Comparison of ENCODE assay signal across 1 cellular context in the genomic region with DNA sequence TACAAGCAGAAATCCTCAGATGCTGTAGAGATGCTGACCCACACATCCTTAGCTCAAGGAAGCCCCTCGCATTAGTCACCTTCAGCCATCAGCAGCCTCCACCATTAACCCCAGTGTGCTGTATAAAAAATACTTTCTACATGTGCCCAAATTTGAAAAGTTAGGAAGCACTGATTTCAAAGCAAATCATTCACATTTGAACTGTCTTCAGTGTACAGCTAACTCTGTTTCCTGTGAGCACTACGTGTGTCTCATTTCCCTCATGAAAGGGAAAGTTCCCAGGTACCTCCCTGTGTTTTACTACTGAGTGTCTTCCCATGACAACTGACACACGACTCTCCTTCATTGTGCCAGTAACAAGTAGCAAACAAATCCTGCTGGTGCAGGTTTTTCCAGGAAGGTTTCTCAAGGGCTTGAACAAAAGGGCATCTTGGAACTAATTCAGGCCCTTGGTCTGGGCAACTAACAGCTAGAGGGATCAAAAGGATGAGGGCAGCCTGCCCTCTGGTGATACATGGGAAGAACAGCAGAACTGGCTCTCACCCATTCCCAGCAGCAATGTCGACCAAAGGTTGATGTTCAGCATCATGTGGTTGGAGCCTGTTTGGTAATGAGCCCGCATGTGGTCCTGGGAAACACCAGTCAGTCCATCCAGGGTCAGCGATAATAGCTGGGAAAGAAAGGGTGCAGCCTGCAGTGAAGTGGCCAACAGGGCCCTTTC.
TF ChIP-seq lines count a peak whose summit lies in the region.

No MANE protein-coding gene starts in this region.

TF ChIP-seq in HepG2, 621 proteins besides CTCF, POLR2A, EP300 and RAD21 (continued from another document and continues in another):
- TF ChIP-seq, protein P1, sequence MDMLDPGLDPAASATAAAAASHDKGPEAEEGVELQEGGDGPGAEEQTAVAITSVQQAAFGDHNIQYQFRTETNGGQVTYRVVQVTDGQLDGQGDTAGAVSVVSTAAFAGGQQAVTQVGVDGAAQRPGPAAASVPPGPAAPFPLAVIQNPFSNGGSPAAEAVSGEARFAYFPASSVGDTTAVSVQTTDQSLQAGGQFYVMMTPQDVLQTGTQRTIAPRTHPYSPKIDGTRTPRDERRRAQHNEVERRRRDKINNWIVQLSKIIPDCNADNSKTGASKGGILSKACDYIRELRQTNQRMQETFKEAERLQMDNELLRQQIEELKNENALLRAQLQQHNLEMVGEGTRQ (IDR thresholded peaks at IDR 0.05; ENCODE audit: low read depth, low read length) = peak; percentile 59; the same call in 1 of the 2 replicates
- TF ChIP-seq, protein P1 (CRISPR knock-in tag; IDR thresholded peaks at IDR 0.05; ENCODE audit: borderline replicate concordance) = peak; percentile 37; the same call in 1 of the 2 replicates
- peak; percentile 97 for TF ChIP-seq SMC3 (IDR thresholded peaks at IDR 0.05; ENCODE audit: low read length)
- no peak for TF ChIP-seq MLXIP (CRISPR knock-in tag; IDR thresholded peaks at IDR 0.05; ENCODE audit: borderline replicate concordance)
- TF ChIP-seq SP1 (IDR thresholded peaks at IDR 0.05) = no peak
- 0 out of 2 replicates have a peak, but pooled peaks have one; percentile 37 for TF ChIP-seq SP1 (CRISPR knock-in tag; IDR thresholded peaks at IDR 0.05)
- 0 out of 2 replicates have a peak, but pooled peaks have one; percentile 19 for TF ChIP-seq GATAD2A (CRISPR knock-in tag; IDR thresholded peaks at IDR 0.05)
- peak; percentile 60; the same call in 1 of the 2 replicates for TF ChIP-seq GLI4 (CRISPR knock-in tag; IDR thresholded peaks at IDR 0.05; ENCODE audit: borderline replicate concordance)
- TF ChIP-seq ZNF563 (CRISPR knock-in tag; IDR thresholded peaks at IDR 0.05) = no peak
- TF ChIP-seq SNRNP70 (IDR thresholded peaks at IDR 0.05; ENCODE audit: low read depth, low read length) = no peak
- peak; percentile 84 for TF ChIP-seq HNF4A (CRISPR knock-in tag; IDR thresholded peaks at IDR 0.05)
- 0 out of 2 replicates have a peak, but pooled peaks have one; percentile 52 for TF ChIP-seq MED1 (CRISPR knock-in tag; IDR thresholded peaks at IDR 0.05)
- peak; percentile 89 for TF ChIP-seq PPARG (CRISPR knock-in tag; conservative IDR thresholded peaks at IDR 0.05)
- peak; percentile 60; the same call in 1 of the 2 replicates for TF ChIP-seq HDAC2 (CRISPR knock-in tag; IDR thresholded peaks at IDR 0.05)
- TF ChIP-seq, protein P2, sequence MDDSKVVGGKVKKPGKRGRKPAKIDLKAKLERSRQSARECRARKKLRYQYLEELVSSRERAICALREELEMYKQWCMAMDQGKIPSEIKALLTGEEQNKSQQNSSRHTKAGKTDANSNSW (CRISPR knock-in tag; IDR thresholded peaks at IDR 0.05; ENCODE audit: borderline replicate concordance) = no peak
- TF ChIP-seq ZNF143 (CRISPR knock-in tag; IDR thresholded peaks at IDR 0.05) = peak; percentile 76
- TF ChIP-seq HMGA1 (CRISPR knock-in tag; conservative IDR thresholded peaks at IDR 0.05) = no peak
- TF ChIP-seq ZNF768 (CRISPR knock-in tag; IDR thresholded peaks at IDR 0.05) = no peak
- TF ChIP-seq NCOR1 (IDR thresholded peaks at IDR 0.05; ENCODE audit: borderline replicate concordance, low read length) = 0 out of 2 replicates have a peak, but pooled peaks have one; percentile 26
- 0 out of 2 replicates have a peak, but pooled peaks have one; percentile 30 for TF ChIP-seq ATF2 (CRISPR knock-in tag; IDR thresholded peaks at IDR 0.05)
- TF ChIP-seq SP2 (CRISPR knock-in tag; IDR thresholded peaks at IDR 0.05) = no peak
- TF ChIP-seq ZNF264 (CRISPR knock-in tag; IDR thresholded peaks at IDR 0.05) = no peak
- peak; percentile 82 for TF ChIP-seq TFE3 (CRISPR knock-in tag; IDR thresholded peaks at IDR 0.05)
- no peak for TF ChIP-seq ZFP91 (CRISPR knock-in tag; IDR thresholded peaks at IDR 0.05; ENCODE audit: borderline replicate concordance)
- peak; percentile 88 for TF ChIP-seq ZNF652 (CRISPR knock-in tag; IDR thresholded peaks at IDR 0.05; ENCODE audit: borderline replicate concordance, low read depth)
- peak; percentile 77; the same call in 1 of the 2 replicates for TF ChIP-seq MYC (CRISPR knock-in tag; IDR thresholded peaks at IDR 0.05; ENCODE audit: borderline replicate concordance)
- TF ChIP-seq ZNF44 (CRISPR knock-in tag; IDR thresholded peaks at IDR 0.05) = peak; percentile 99
- 0 out of 2 replicates have a peak, but pooled peaks have one; percentile 26 for TF ChIP-seq ZBTB26 (CRISPR knock-in tag; IDR thresholded peaks at IDR 0.05; ENCODE audit: borderline replicate concordance)
- TF ChIP-seq ZNF326 (CRISPR knock-in tag; IDR thresholded peaks at IDR 0.05; ENCODE audit: borderline replicate concordance) = no peak
- 0 out of 2 replicates have a peak, but pooled peaks have one; percentile 69 for TF ChIP-seq IRF9 (CRISPR knock-in tag; IDR thresholded peaks at IDR 0.05; ENCODE audit: borderline replicate concordance)
- TF ChIP-seq, protein P3, sequence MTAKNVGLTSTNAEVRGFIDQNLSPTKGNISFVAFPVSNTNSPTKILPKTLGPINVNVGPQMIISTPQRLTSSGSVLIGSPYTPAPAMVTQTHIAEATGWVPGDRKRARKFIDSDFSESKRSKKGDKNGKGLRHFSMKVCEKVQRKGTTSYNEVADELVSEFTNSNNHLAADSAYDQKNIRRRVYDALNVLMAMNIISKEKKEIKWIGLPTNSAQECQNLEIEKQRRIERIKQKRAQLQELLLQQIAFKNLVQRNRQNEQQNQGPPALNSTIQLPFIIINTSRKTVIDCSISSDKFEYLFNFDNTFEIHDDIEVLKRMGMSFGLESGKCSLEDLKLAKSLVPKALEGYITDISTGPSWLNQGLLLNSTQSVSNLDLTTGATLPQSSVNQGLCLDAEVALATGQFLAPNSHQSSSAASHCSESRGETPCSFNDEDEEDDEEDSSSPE (CRISPR knock-in tag; IDR thresholded peaks at IDR 0.05) = peak; percentile 34; the same call in 1 of the 2 replicates
- 0 out of 2 replicates have a peak, but pooled peaks have one; percentile 21 for TF ChIP-seq PITX1 (CRISPR knock-in tag; IDR thresholded peaks at IDR 0.05)
- TF ChIP-seq, protein P4, sequence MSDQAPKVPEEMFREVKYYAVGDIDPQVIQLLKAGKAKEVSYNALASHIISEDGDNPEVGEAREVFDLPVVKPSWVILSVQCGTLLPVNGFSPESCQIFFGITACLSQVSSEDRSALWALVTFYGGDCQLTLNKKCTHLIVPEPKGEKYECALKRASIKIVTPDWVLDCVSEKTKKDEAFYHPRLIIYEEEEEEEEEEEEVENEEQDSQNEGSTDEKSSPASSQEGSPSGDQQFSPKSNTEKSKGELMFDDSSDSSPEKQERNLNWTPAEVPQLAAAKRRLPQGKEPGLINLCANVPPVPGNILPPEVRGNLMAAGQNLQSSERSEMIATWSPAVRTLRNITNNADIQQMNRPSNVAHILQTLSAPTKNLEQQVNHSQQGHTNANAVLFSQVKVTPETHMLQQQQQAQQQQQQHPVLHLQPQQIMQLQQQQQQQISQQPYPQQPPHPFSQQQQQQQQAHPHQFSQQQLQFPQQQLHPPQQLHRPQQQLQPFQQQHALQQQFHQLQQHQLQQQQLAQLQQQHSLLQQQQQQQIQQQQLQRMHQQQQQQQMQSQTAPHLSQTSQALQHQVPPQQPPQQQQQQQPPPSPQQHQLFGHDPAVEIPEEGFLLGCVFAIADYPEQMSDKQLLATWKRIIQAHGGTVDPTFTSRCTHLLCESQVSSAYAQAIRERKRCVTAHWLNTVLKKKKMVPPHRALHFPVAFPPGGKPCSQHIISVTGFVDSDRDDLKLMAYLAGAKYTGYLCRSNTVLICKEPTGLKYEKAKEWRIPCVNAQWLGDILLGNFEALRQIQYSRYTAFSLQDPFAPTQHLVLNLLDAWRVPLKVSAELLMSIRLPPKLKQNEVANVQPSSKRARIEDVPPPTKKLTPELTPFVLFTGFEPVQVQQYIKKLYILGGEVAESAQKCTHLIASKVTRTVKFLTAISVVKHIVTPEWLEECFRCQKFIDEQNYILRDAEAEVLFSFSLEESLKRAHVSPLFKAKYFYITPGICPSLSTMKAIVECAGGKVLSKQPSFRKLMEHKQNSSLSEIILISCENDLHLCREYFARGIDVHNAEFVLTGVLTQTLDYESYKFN (CRISPR knock-in tag; conservative IDR thresholded peaks at IDR 0.05) = peak; percentile 47
- TF ChIP-seq RARG (CRISPR knock-in tag; IDR thresholded peaks at IDR 0.05; ENCODE audit: low read depth) = no peak
- no peak for TF ChIP-seq ZFYVE20 (CRISPR knock-in tag; IDR thresholded peaks at IDR 0.05; ENCODE audit: borderline replicate concordance, low read depth)
